Comparison of ENCODE assay signal across 19 cellular contexts in the genomic region with DNA sequence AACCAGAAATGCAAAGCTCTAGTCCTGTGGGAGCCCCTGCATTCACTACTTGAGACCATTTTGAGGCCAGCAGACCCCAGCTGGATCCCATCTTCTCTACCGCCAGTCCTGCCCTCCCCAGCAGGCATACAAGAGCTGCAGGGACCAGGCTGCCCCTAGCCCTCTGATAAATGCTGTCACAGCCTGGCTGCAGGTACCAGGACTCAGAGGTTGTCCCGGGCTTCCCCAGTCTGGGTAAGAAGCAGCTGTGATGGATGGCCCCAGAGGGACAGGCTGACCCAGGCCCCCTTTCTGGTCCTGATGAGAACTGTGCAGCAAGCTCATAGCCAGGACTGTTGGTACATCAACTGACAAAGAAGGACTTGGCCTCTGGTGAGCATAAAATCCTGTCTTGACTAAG.
"Had no signal": no experiment of that assay in that cellular context is flagged by ENCODE, and none has a peak within 500 bp of the region (broad histone marks: within the 10 kb centered on the region; RNA-seq: fewer than 3 reads in every experiment).

No MANE protein-coding gene starts in this region.

- H3K9me3 Mint-ChIP-seq: effector memory CD8-positive, alpha-beta T cell; naive thymus-derived CD8-positive, alpha-beta T cell; neural crest cell; stimulated activated naive CD8-positive, alpha-beta T cell treated with anti-CD3 and anti-CD28 coated beads, Interleukin-15, Interleukin-2, amounts not matched to agents 100 ng/mL and 50 ng/mL, for 24 hours had no signal

- H3K36me3 ChIP-seq: esophagus muscularis mucosa, gastrocnemius medialis, heart right ventricle, ovary, right atrium auricular region, thoracic aorta, transverse colon had no signal

- H3K27me3 Mint-ChIP-seq: stimulated activated naive CD8-positive, alpha-beta T cell treated with anti-CD3 and anti-CD28 coated beads, Interleukin-15, Interleukin-2, amounts not matched to agents 100 ng/mL and 50 ng/mL, for 24 hours had no signal

- DNase-seq: cortex of kidney; effector memory CD8-positive, alpha-beta T cell; gastrocnemius medialis; heart right ventricle; hypothalamus; kidney glomerular epithelial cell; mucosa of descending colon; naive thymus-derived CD8-positive, alpha-beta T cell; ovary; small intestine; stimulated activated CD4-positive, alpha-beta T cell treated with anti-CD3 and anti-CD28 coated beads, Interleukin-12 subunit alpha, Interleukin-12 subunit beta, amount 100 ng/mL, for 4 hours; transverse colon had no signal

- H3K27ac ChIP-seq: epithelial cell of prostate, esophagus muscularis mucosa, gastrocnemius medialis, heart right ventricle, ovary, right atrium auricular region, thoracic aorta, transverse colon had no signal

- H3K27me3 ChIP-seq: esophagus muscularis mucosa, gastrocnemius medialis, heart right ventricle, right atrium auricular region, transverse colon had no signal

- H3K27ac Mint-ChIP-seq: effector memory CD8-positive, alpha-beta T cell; naive thymus-derived CD8-positive, alpha-beta T cell; stimulated activated naive CD8-positive, alpha-beta T cell treated with anti-CD3 and anti-CD28 coated beads, Interleukin-15, Interleukin-2, amounts not matched to agents 100 ng/mL and 50 ng/mL, for 24 hours had no signal

- H3K4me3 ChIP-seq: esophagus muscularis mucosa, gastrocnemius medialis, heart right ventricle, mucosa of descending colon, ovary, right atrium auricular region, thoracic aorta, transverse colon had no signal

- H3K4me3 Mint-ChIP-seq: effector memory CD8-positive, alpha-beta T cell; naive thymus-derived CD8-positive, alpha-beta T cell; neural crest cell; stimulated activated naive CD8-positive, alpha-beta T cell treated with anti-CD3 and anti-CD28 coated beads, Interleukin-15, Interleukin-2, amounts not matched to agents 100 ng/mL and 50 ng/mL, for 24 hours had no signal

- ATAC-seq: effector memory CD8-positive, alpha-beta T cell; left lobe of liver; mucosa of descending colon; naive thymus-derived CD8-positive, alpha-beta T cell had no signal

- H3K36me3 Mint-ChIP-seq: naive thymus-derived CD8-positive, alpha-beta T cell had no signal

- H3K4me1 ChIP-seq: esophagus muscularis mucosa, gastrocnemius medialis, right atrium auricular region, transverse colon had no signal

- H3K9me3 ChIP-seq: esophagus muscularis mucosa, gastrocnemius medialis, heart right ventricle, mucosa of descending colon, ovary, right atrium auricular region, thoracic aorta, transverse colon had no signal
